ENCODE assay signal across 8 cellular contexts in the genomic region with DNA sequence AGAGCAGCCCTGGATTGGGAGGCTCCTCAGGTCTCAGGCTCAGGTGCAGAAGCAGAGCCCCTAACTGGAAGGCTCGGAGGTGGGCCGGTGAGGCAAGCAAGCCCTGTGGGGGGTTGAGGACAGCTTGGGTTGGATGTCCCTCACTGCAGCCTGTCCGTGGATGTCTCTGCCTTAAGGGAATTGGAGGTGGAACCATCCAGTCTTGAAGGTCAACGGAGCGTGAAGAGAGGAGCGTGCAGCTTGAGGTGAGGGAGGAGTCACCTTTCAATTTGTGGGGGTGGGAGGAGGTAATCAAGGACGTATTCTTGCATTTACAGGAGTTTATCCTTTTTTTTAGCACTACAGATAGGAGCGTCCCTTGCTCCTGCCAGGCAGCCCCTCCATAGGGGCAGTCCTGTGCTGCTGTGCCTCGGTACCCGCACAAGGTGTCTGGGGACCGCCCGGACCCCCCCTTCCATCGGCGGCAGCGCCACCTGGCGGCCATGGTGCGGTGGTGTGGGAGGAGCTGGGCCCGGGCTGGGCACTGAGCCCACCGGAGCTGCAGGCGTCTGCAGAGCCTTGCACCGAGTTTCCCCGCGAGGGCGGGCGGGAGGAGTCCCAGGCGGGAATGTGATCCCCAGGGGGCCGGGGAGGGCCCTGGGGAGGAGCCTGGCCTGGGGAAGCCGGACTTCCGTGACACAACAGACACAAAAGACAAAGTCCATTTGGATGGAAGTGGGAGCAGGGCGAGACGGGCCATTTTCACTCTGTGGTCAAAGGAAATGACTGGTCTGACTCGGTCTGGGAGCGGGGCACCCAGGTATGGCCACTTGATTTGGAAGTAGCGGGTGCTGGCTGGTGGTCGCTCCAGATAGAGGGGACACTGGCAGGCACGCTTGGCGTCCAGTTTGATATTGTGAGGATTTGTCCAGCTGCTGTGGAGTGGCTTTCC. TPM values are rescaled to one million over a fixed set of nuclear protein-coding genes. Genes with fewer than 3 reads are reported as not detected.
A peak's percentile ranks its signal among the peaks of the same experiment; 100 is the strongest.
DNase-seq lines count a peak whose midpoint lies in the region; ATAC-seq and TF ChIP-seq lines count a peak whose summit lies in the region.

No MANE protein-coding gene starts in this region.

- H3K27ac Mint-ChIP-seq in IgD-negative memory B cell: peak overlapping the region in 2 of 3 donors; percentile 39 to 76
- H3K27ac Mint-ChIP-seq in activated naive CD4-positive, alpha-beta T cell treated with anti-CD3 and anti-CD28 coated beads, Interleukin-2, amount 10 ng/mL, durations not matched to agents 7 days and 5 days: no peak overlapping the region
- H3K27ac Mint-ChIP-seq in osteocyte (ENCODE audit: unreplicated experiment): no peak overlapping the region

- peak overlapping the region; percentile 33 for H3K27ac ChIP-seq in SJCRH30
- H3K27ac ChIP-seq in thoracic aorta: no peak overlapping the region

- H3K4me3 ChIP-seq in SJCRH30 (peak overlapping the region; percentile 60), thoracic aorta (peak overlapping the region; percentile 70)

- H3K36me3 Mint-ChIP-seq in IgD-negative memory B cell: no peaks in the 10 kb centered on the region
- H3K36me3 Mint-ChIP-seq in activated naive CD4-positive, alpha-beta T cell treated with anti-CD3 and anti-CD28 coated beads, Interleukin-2, amount 10 ng/mL, durations not matched to agents 7 days and 5 days: no peaks in the 10 kb centered on the region
- H3K36me3 Mint-ChIP-seq in osteocyte (ENCODE audit: unreplicated experiment): no peaks in the 10 kb centered on the region

- peak; percentile 99 for TF ChIP-seq CTCF in osteocyte (IDR thresholded peaks at IDR 0.05)
- TF ChIP-seq CTCF in thoracic aorta (IDR thresholded peaks at IDR 0.05): peak; percentile 97

- no peaks in the 10 kb centered on the region for H3K36me3 ChIP-seq in SJCRH30
- H3K36me3 ChIP-seq in thoracic aorta: no peaks in the 10 kb centered on the region

- H3K9me3 ChIP-seq in SJCRH30 (replicated peaks) (no peaks in the 10 kb centered on the region), thoracic aorta (no peaks in the 10 kb centered on the region)

- peak overlapping the region; percentile 71 to 90 (median 84) for H3K4me3 Mint-ChIP-seq in IgD-negative memory B cell
- peak overlapping the region; percentile 38 for H3K4me3 Mint-ChIP-seq in activated naive CD4-positive, alpha-beta T cell treated with anti-CD3 and anti-CD28 coated beads, Interleukin-2, amount 10 ng/mL, durations not matched to agents 7 days and 5 days
- peak overlapping the region; percentile 66 for H3K4me3 Mint-ChIP-seq in osteocyte (ENCODE audit: unreplicated experiment)

- DNase-seq in NCI-H1417 (lab: John Stamatoyannopoulos, UW) (peak; percentile 75 to 95 (median 85)), NCI-H1417 treated with DMSO at 0.1 percent for 48 hours (lab: John Stamatoyannopoulos, UW) (no peak), SJCRH30 (peak; percentile 94 to 95), glomerular visceral epithelial cell (ENCODE audit: extremely low spot score) (peak; percentile 97), osteocyte (ENCODE audit: extremely low spot score, unreplicated experiment) (peak; percentile 94), thoracic aorta (ENCODE audit: low spot score) (no peak)
- DNase-seq in activated naive CD4-positive, alpha-beta T cell treated with anti-CD3 and anti-CD28 coated beads, Interleukin-2, amount 10 ng/mL, durations not matched to agents 7 days and 5 days: peak; percentile 83

- peaks cover 15% of the 10 kb centered on the region; the same call in 1 of the 2 replicates for H3K4me1 ChIP-seq in SJCRH30
- peaks cover 35 to 45% of the 10 kb centered on the region in 2 donors for H3K4me1 ChIP-seq in thoracic aorta (ENCODE audit: control insufficient read depth in 1 of 2, low read depth in 2 of 2)

- H3K27me3 ChIP-seq in SJCRH30 (peaks cover 12% of the 10 kb centered on the region; the same call in 1 of the 2 replicates), thoracic aorta (replicated peaks; ENCODE audit: insufficient read depth) (peaks cover 24% of the 10 kb centered on the region)

- peaks cover 13 to 21% (median 19%) of the 10 kb centered on the region in 3 donors for H3K4me1 Mint-ChIP-seq in IgD-negative memory B cell
- peaks cover 42% of the 10 kb centered on the region for H3K4me1 Mint-ChIP-seq in activated naive CD4-positive, alpha-beta T cell treated with anti-CD3 and anti-CD28 coated beads, Interleukin-2, amount 10 ng/mL, durations not matched to agents 7 days and 5 days
- peaks cover 38% of the 10 kb centered on the region for H3K4me1 Mint-ChIP-seq in osteocyte (ENCODE audit: unreplicated experiment)

- peaks cover 0 to 1% (median 0%) of the 10 kb centered on the region in 3 donors for H3K9me3 Mint-ChIP-seq in IgD-negative memory B cell
- H3K9me3 Mint-ChIP-seq in activated naive CD4-positive, alpha-beta T cell treated with anti-CD3 and anti-CD28 coated beads, Interleukin-2, amount 10 ng/mL, durations not matched to agents 7 days and 5 days: no peaks in the 10 kb centered on the region
- no peaks in the 10 kb centered on the region for H3K9me3 Mint-ChIP-seq in osteocyte (ENCODE audit: unreplicated experiment)

- CTCF ChIA-PET in activated naive CD4-positive, alpha-beta T cell treated with anti-CD3 and anti-CD28 coated beads, Interleukin-2, amount 10 ng/mL, durations not matched to agents 7 days and 5 days (lab: Charles Lee): interaction anchor here (0.5 to 9.5 kb wide), 20 partner anchors 11 to 259 kb away, joined by 3 to 91 read pairs (median 4); partner anchors contain the start of genes C1QL4, PRPH and TROAP

- H3K27me3 Mint-ChIP-seq in IgD-negative memory B cell: peaks cover 56% of the 10 kb centered on the region
- H3K27me3 Mint-ChIP-seq in activated naive CD4-positive, alpha-beta T cell treated with anti-CD3 and anti-CD28 coated beads, Interleukin-2, amount 10 ng/mL, durations not matched to agents 7 days and 5 days: peaks cover 93% of the 10 kb centered on the region
- H3K27me3 Mint-ChIP-seq in osteocyte (ENCODE audit: unreplicated experiment): peaks cover 30% of the 10 kb centered on the region

- ATAC-seq in thoracic aorta (ENCODE audit: insufficient number of reproducible peaks, low FRiP score, low read depth): peak; percentile 32

RNA-seq across cellular contexts. Expression of gene DNAJC22, which starts 0.9 kb away (rescaled TPM):
- polyA plus RNA-seq in IgD-negative memory B cell: not detected
- total RNA-seq in SJCRH30 (2014; rRNA removed; shearing (Covaris generic)): 10.7 and 11.9 TPM in 2 replicates
- total RNA-seq in osteocyte: 0.55 and 0.99 TPM in 2 replicates
- 1 to 10 TPM in 1 of 2 donors, under 1 TPM in 1; 0.68 to 1.5 TPM for total RNA-seq in thoracic aorta

RNA-seq across cellular contexts. Expression of gene C1QL4, which starts 10.6 kb away (rescaled TPM):
- polyA plus RNA-seq in IgD-negative memory B cell: not detected
- 1.7 and 2.1 TPM in 2 replicates for total RNA-seq in SJCRH30 (2014; rRNA removed; shearing (Covaris generic))
- total RNA-seq in osteocyte (0.16 TPM in 1 of 2 replicates, not detected in the other), thoracic aorta (not detected)

RNA-seq across cellular contexts. Expression of gene SPATS2, which starts 19.7 kb away (rescaled TPM):
- polyA plus RNA-seq in IgD-negative memory B cell: 19.3 TPM
- 67.6 and 72.6 TPM in 2 replicates for total RNA-seq in SJCRH30 (2014; rRNA removed; shearing (Covaris generic))
- total RNA-seq in osteocyte (25.2 and 25.6 TPM in 2 replicates), thoracic aorta (10 to 100 TPM; 11.5 to 31.4 TPM)

RNA-seq across cellular contexts. Expression of gene TROAP, which starts 24.5 kb away (rescaled TPM):
- not detected for polyA plus RNA-seq in IgD-negative memory B cell
- 79.4 and 87.0 TPM in 2 replicates for total RNA-seq in SJCRH30 (2014; rRNA removed; shearing (Covaris generic))
- total RNA-seq in osteocyte (8.0 and 9.6 TPM in 2 replicates), thoracic aorta (under 1 TPM; 0.27 to 0.99 TPM)

RNA-seq across cellular contexts. Expression of gene PRPH, which starts 52.6 kb away (rescaled TPM):
- not detected for polyA plus RNA-seq in IgD-negative memory B cell
- 1.7 and 3.9 TPM in 2 replicates for total RNA-seq in SJCRH30 (2014; rRNA removed; shearing (Covaris generic))
- total RNA-seq in osteocyte (not detected in 2 replicates), thoracic aorta (1 to 10 TPM in 1 of 2 donors, not detected in 1; 2.5 TPM)

Comparison
In these comparisons a context has a peak if more than half of its experiments do, and no peak if none do; other contexts are left out.
1. DNase-seq: peak in NCI-H1417 (3 of 3), SJCRH30 (2 of 2), activated naive CD4-positive, alpha-beta T cell treated with anti-CD3 and anti-CD28 coated beads, Interleukin-2, amount 10 ng/mL, durations not matched to agents 7 days and 5 days (single experiment), glomerular visceral epithelial cell (single experiment) and osteocyte (single experiment); none in NCI-H1417 treated with DMSO at 0.1 percent for 48 hours (single experiment) and thoracic aorta (single experiment).
2. H3K27ac Mint-ChIP-seq: peak in IgD-negative memory B cell (2 of 3); none in activated naive CD4-positive, alpha-beta T cell treated with anti-CD3 and anti-CD28 coated beads, Interleukin-2, amount 10 ng/mL, durations not matched to agents 7 days and 5 days (single experiment) and osteocyte (single experiment).
3. Peak in every context shown above with its lines, with median percentiles within 50 percentile points of each other: H3K4me3 Mint-ChIP-seq.